Comparison of ENCODE assay signal across 12 cellular contexts in genomic region chr19:3045885-3046603, GRCh38. TPM values are rescaled to one million over a fixed set of nuclear protein-coding genes. Genes with fewer than 3 reads are reported as not detected.
DNase-seq lines count a peak whose midpoint lies in the region; ATAC-seq and TF ChIP-seq lines count a peak whose summit lies in the region.
"Had no signal": no experiment of that assay in that cellular context is flagged by ENCODE, and none has a peak within 500 bp of the region (broad histone marks: within the 10 kb centered on the region; RNA-seq: fewer than 3 reads in every experiment).

No MANE protein-coding gene starts in this region.

- no peaks in the 10 kb centered on the region for H3K9me2 ChIP-seq in GM23338 (ENCODE audit: insufficient read depth)
- H3K9me2 ChIP-seq in neural cell (ENCODE audit: insufficient read depth, low read length), result no peaks in the 10 kb centered on the region

- peak overlapping the region in 2 of 3 donors; percentile 80 to 91 for H3K27ac Mint-ChIP-seq in CD4-positive, CD25-positive, alpha-beta regulatory T cell
- no peak overlapping the region for H3K27ac Mint-ChIP-seq in GM23338
- no peak overlapping the region for H3K27ac Mint-ChIP-seq in activated naive CD8-positive, alpha-beta T cell treated with anti-CD3 and anti-CD28 coated beads for 36 hours
- H3K27ac Mint-ChIP-seq: stimulated activated naive CD8-positive, alpha-beta T cell treated with anti-CD3 and anti-CD28 coated beads, Interleukin-15, amount 100 ng/mL, for 72 hours had no signal

- H3K27me3 ChIP-seq in CD4-positive, CD25-positive, alpha-beta regulatory T cell (ENCODE audit: control insufficient read depth, insufficient read depth, low read length), result no peaks in the 10 kb centered on the region
- H3K27me3 ChIP-seq in GM23338 (ENCODE audit: insufficient read depth) (peaks cover 33% of the 10 kb centered on the region), neural cell (ENCODE audit: insufficient read depth, low read depth, low read length) (peaks cover 46% of the 10 kb centered on the region), left lung (peaks cover 0 to 51% of the 10 kb centered on the region in 2 donors)

- peak overlapping the region; percentile 76 for H3K4me2 ChIP-seq in GM23338
- H3K4me2 ChIP-seq in neural cell (ENCODE audit: low read length), result no peak overlapping the region

- no peaks in the 10 kb centered on the region for H3K9me3 ChIP-seq in CD4-positive, CD25-positive, alpha-beta regulatory T cell (ENCODE audit: control insufficient read depth in 2 of 2, low read length in 2 of 2)
- no peaks in the 10 kb centered on the region for H3K9me3 ChIP-seq in neural cell (ENCODE audit: low read length)
- H3K9me3 ChIP-seq in left lung, result no peaks in the 10 kb centered on the region

- DNase-seq in CD4-positive, CD25-positive, alpha-beta regulatory T cell, result no peak
- DNase-seq in GM23338 (ENCODE audit: low spot score), result peak; percentile 80
- no peak for DNase-seq in activated naive CD8-positive, alpha-beta T cell treated with anti-CD3 and anti-CD28 coated beads for 36 hours
- no peak for DNase-seq in left lung
- no peak for DNase-seq in middle frontal gyrus (ENCODE audit: extremely low spot score, low spot score)
- DNase-seq: activated T-cell treated with anti-CD3 and anti-CD28 coated beads for 4 hours; posterior cingulate gyrus; stimulated activated CD4-positive, alpha-beta T cell treated with anti-CD3 and anti-CD28 coated beads, Interleukin-4, amount 100 ng/mL, for 4 hours; stimulated activated naive CD8-positive, alpha-beta T cell treated with anti-CD3 and anti-CD28 coated beads, Interleukin-15, amount 100 ng/mL, for 72 hours had no signal

- peak overlapping the region; percentile 47 for H3K27ac ChIP-seq in CD4-positive, CD25-positive, alpha-beta regulatory T cell (ENCODE audit: insufficient read depth, low read length, poor library complexity, severe bottlenecking)
- H3K27ac ChIP-seq in GM23338 (ENCODE audit: low read depth) (no peak overlapping the region), neural cell (ENCODE audit: low read length) (no peak overlapping the region), left lung (no peak overlapping the region)

- no peaks in the 10 kb centered on the region for H3K36me3 ChIP-seq in CD4-positive, CD25-positive, alpha-beta regulatory T cell (ENCODE audit: control insufficient read depth, insufficient read depth, low read length)
- no peaks in the 10 kb centered on the region for H3K36me3 ChIP-seq in GM23338 (ENCODE audit: insufficient read depth)
- H3K36me3 ChIP-seq in neural cell (ENCODE audit: insufficient read depth, low read length), result no peaks in the 10 kb centered on the region
- H3K36me3 ChIP-seq in left lung, result no peaks in the 10 kb centered on the region

- H3K9me3 Mint-ChIP-seq in CD4-positive, CD25-positive, alpha-beta regulatory T cell, result no peaks in the 10 kb centered on the region
- no peaks in the 10 kb centered on the region for H3K9me3 Mint-ChIP-seq in GM23338
- H3K9me3 Mint-ChIP-seq in activated naive CD8-positive, alpha-beta T cell treated with anti-CD3 and anti-CD28 coated beads for 36 hours, result no peaks in the 10 kb centered on the region
- H3K9me3 Mint-ChIP-seq: stimulated activated naive CD8-positive, alpha-beta T cell treated with anti-CD3 and anti-CD28 coated beads, Interleukin-15, amount 100 ng/mL, for 72 hours had no signal

- H3K27me3 Mint-ChIP-seq in CD4-positive, CD25-positive, alpha-beta regulatory T cell, result peaks cover 7% of the 10 kb centered on the region
- peaks cover 18% of the 10 kb centered on the region for H3K27me3 Mint-ChIP-seq in GM23338 (ENCODE audit: insufficient read depth, low read depth, poor library complexity)
- H3K27me3 Mint-ChIP-seq in activated naive CD8-positive, alpha-beta T cell treated with anti-CD3 and anti-CD28 coated beads for 36 hours, result no peaks in the 10 kb centered on the region

- TF ChIP-seq RAD21 in neural cell (conservative IDR thresholded peaks at IDR 0.05), result no peak

- H2AFZ ChIP-seq in GM23338, result no peak overlapping the region
- no peak overlapping the region for H2AFZ ChIP-seq in neural cell (ENCODE audit: low read depth, low read length)

- H3F3A ChIP-seq in GM23338 (replicated peaks; ENCODE audit: low read depth) (peaks cover 14% of the 10 kb centered on the region; the same call in 1 of the 2 replicates), neural cell (ENCODE audit: insufficient read depth, low read length, poor library complexity, severe bottlenecking) (no peaks in the 10 kb centered on the region)

- no peaks in the 10 kb centered on the region for H4K20me1 ChIP-seq in GM23338 (replicated peaks; ENCODE audit: insufficient read depth)
- no peaks in the 10 kb centered on the region for H4K20me1 ChIP-seq in neural cell (ENCODE audit: insufficient read depth)

- H3K36me3 Mint-ChIP-seq in CD4-positive, CD25-positive, alpha-beta regulatory T cell, result no peaks in the 10 kb centered on the region
- H3K36me3 Mint-ChIP-seq in GM23338 (ENCODE audit: low read depth), result no peaks in the 10 kb centered on the region
- H3K36me3 Mint-ChIP-seq in activated naive CD8-positive, alpha-beta T cell treated with anti-CD3 and anti-CD28 coated beads for 36 hours, result no peaks in the 10 kb centered on the region

- TF ChIP-seq CTCF in GM23338 (conservative IDR thresholded peaks at IDR 0.05; ENCODE audit: low read depth in 2 of 2), result no peak
- TF ChIP-seq CTCF in neural cell (IDR thresholded peaks at IDR 0.05; ENCODE audit: poor library complexity, severe bottlenecking), result no peak
- no peak for TF ChIP-seq CTCF in left lung (IDR thresholded peaks at IDR 0.05)

- peak overlapping the region; percentile 66 to 74 (median 71) for H3K4me3 Mint-ChIP-seq in CD4-positive, CD25-positive, alpha-beta regulatory T cell
- peak overlapping the region; percentile 56 for H3K4me3 Mint-ChIP-seq in GM23338
- peak overlapping the region; percentile 40 for H3K4me3 Mint-ChIP-seq in activated naive CD8-positive, alpha-beta T cell treated with anti-CD3 and anti-CD28 coated beads for 36 hours
- H3K4me3 Mint-ChIP-seq: stimulated activated naive CD8-positive, alpha-beta T cell treated with anti-CD3 and anti-CD28 coated beads, Interleukin-15, amount 100 ng/mL, for 72 hours had no signal

- intact Hi-C loops in left lung (cut with DNase I), result no loop called here

- H3K9ac ChIP-seq in neural cell (ENCODE audit: low read length), result peak overlapping the region; percentile 36

- no peak overlapping the region for H3K4me3 ChIP-seq in CD4-positive, CD25-positive, alpha-beta regulatory T cell (ENCODE audit: low read depth, low read length)
- H3K4me3 ChIP-seq in GM23338 (peak overlapping the region; percentile 54), neural cell (ENCODE audit: low read length) (peak overlapping the region; percentile 46), left lung (no peak overlapping the region)

- no peak for TF ChIP-seq EP300 in neural cell (conservative IDR thresholded peaks at IDR 0.05; ENCODE audit: poor library complexity, severe bottlenecking)

- no peak for ATAC-seq in CD4-positive, CD25-positive, alpha-beta regulatory T cell (ENCODE audit: low read depth in 2 of 2)
- ATAC-seq in GM23338 (peak; percentile 53), HG02970 (IDR thresholded peaks at IDR 0.05; ENCODE audit: low FRiP score, unreplicated experiment) (no peak), left lung (no peak), GM19395 (IDR thresholded peaks at IDR 0.05; ENCODE audit: unreplicated experiment) (no peak)
- ATAC-seq: stimulated activated naive CD8-positive, alpha-beta T cell treated with anti-CD3 and anti-CD28 coated beads, Interleukin-15, amount 100 ng/mL, for 72 hours had no signal

- peaks cover 0 to 52% (median 21%) of the 10 kb centered on the region in 4 donors for H3K4me1 Mint-ChIP-seq in CD4-positive, CD25-positive, alpha-beta regulatory T cell
- peaks cover 28% of the 10 kb centered on the region for H3K4me1 Mint-ChIP-seq in GM23338
- H3K4me1 Mint-ChIP-seq in activated naive CD8-positive, alpha-beta T cell treated with anti-CD3 and anti-CD28 coated beads for 36 hours, result peaks cover 15% of the 10 kb centered on the region

- peaks cover 18% of the 10 kb centered on the region for H3K4me1 ChIP-seq in CD4-positive, CD25-positive, alpha-beta regulatory T cell (ENCODE audit: control insufficient read depth, insufficient read depth, low read length, poor library complexity, severe bottlenecking)
- H3K4me1 ChIP-seq in GM23338 (ENCODE audit: insufficient read depth) (peaks cover 20% of the 10 kb centered on the region; the same call in 1 of the 2 replicates), left lung (peaks cover 3 to 18% of the 10 kb centered on the region in 2 donors)

- H3K79me2 ChIP-seq in GM23338 (replicated peaks; ENCODE audit: insufficient read depth) (no peaks in the 10 kb centered on the region), neural cell (replicated peaks; ENCODE audit: insufficient read depth, low read length) (no peaks in the 10 kb centered on the region)

TF ChIP-seq in GM23338, 12 proteins besides CTCF, POLR2A, EP300 and RAD21:
- no peak for TF ChIP-seq ZNF331 (CRISPR knock-in tag; IDR thresholded peaks at IDR 0.05; ENCODE audit: low read depth)

TF ChIP-seq in neural cell, 6 proteins besides CTCF, POLR2A, EP300 and RAD21 (continues in another document):
- TF ChIP-seq SMC3 (conservative IDR thresholded peaks at IDR 0.05; ENCODE audit: poor library complexity), result no peak

RNA-seq across cellular contexts. Expression of gene TLE5, which starts 16.3 kb away (rescaled TPM):
- 1,009 TPM for total RNA-seq in CD4-positive, CD25-positive, alpha-beta regulatory T cell
- polyA plus RNA-seq in CD4-positive, CD25-positive, alpha-beta regulatory T cell, result 100 to 1,000 TPM; 608 to 773 (median 661) TPM
- total RNA-seq in GM23338 (2014; rRNA removed; shearing (Covaris generic)), result 151 and 154 TPM in 2 replicates
- polyA plus RNA-seq in GM23338 (2016; fragmentation: Nextera tagmentation; extraction: Ambion mirVana) (130 and 132 TPM in 2 replicates), neural cell (153 and 177 TPM in 2 replicates)
- total RNA-seq in activated naive CD8-positive, alpha-beta T cell treated with anti-CD3 and anti-CD28 coated beads for 36 hours, result 100 to 1,000 TPM; 221 to 222 TPM
- polyA minus RNA-seq in neural cell, result 115 and 116 TPM in 2 replicates
- 100 to 1,000 TPM; 335 to 409 TPM for total RNA-seq in left lung

RNA-seq across cellular contexts. Expression of gene TLE2, which starts 17.0 kb away (rescaled TPM):
- total RNA-seq in CD4-positive, CD25-positive, alpha-beta regulatory T cell, result 9.3 TPM
- polyA plus RNA-seq in CD4-positive, CD25-positive, alpha-beta regulatory T cell, result 1 to 10 TPM; 3.1 to 4.5 (median 3.9) TPM
- total RNA-seq in GM23338 (2014; rRNA removed; shearing (Covaris generic)), result 21.3 and 22.8 TPM in 2 replicates
- polyA plus RNA-seq in GM23338 (2016; fragmentation: Nextera tagmentation; extraction: Ambion mirVana) (5.2 and 5.6 TPM in 2 replicates), neural cell (7.0 and 9.6 TPM in 2 replicates)
- total RNA-seq in activated naive CD8-positive, alpha-beta T cell treated with anti-CD3 and anti-CD28 coated beads for 36 hours, result 1 to 10 TPM; 1.4 to 2.3 TPM
- polyA minus RNA-seq in neural cell, result 2.9 and 8.8 TPM in 2 replicates
- 10 to 100 TPM; 35.2 to 70.5 TPM for total RNA-seq in left lung

RNA-seq across cellular contexts. Expression of gene GNA11, which starts 48.1 kb away (rescaled TPM):
- total RNA-seq in CD4-positive, CD25-positive, alpha-beta regulatory T cell, result 0.81 TPM
- polyA plus RNA-seq in CD4-positive, CD25-positive, alpha-beta regulatory T cell, result under 1 TPM in 3 of 4 donors, not detected in 1; 0.21 to 0.44 (median 0.23) TPM
- total RNA-seq in GM23338 (2014; rRNA removed; shearing (Covaris generic)), result 22.6 and 26.9 TPM in 2 replicates
- polyA plus RNA-seq in GM23338 (2016; fragmentation: Nextera tagmentation; extraction: Ambion mirVana) (15.8 and 16.2 TPM in 2 replicates), neural cell (28.3 and 30.4 TPM in 2 replicates)
- total RNA-seq in activated naive CD8-positive, alpha-beta T cell treated with anti-CD3 and anti-CD28 coated beads for 36 hours, result 1 to 10 TPM; 4.5 to 4.6 TPM
- polyA minus RNA-seq in neural cell, result 34.3 and 41.4 TPM in 2 replicates
- total RNA-seq in left lung, result 10 to 100 TPM; 57.2 to 59.9 TPM

Comparison
In these comparisons a context has a peak if more than half of its experiments do, and no peak if none do; other contexts are left out.
1. H3K4me3 ChIP-seq: peak in GM23338 (single experiment) and neural cell (single experiment); none in CD4-positive, CD25-positive, alpha-beta regulatory T cell (single experiment) and left lung (0 of 2).
2. H3K27ac Mint-ChIP-seq: peak in CD4-positive, CD25-positive, alpha-beta regulatory T cell (2 of 3); none in GM23338 (single experiment) and activated naive CD8-positive, alpha-beta T cell treated with anti-CD3 and anti-CD28 coated beads for 36 hours (single experiment).
3. Peak in every context shown above with its lines, with median percentiles within 50 percentile points of each other: H3K4me3 Mint-ChIP-seq.